ENCODE assay signal across 13 cellular contexts in the genomic region with DNA sequence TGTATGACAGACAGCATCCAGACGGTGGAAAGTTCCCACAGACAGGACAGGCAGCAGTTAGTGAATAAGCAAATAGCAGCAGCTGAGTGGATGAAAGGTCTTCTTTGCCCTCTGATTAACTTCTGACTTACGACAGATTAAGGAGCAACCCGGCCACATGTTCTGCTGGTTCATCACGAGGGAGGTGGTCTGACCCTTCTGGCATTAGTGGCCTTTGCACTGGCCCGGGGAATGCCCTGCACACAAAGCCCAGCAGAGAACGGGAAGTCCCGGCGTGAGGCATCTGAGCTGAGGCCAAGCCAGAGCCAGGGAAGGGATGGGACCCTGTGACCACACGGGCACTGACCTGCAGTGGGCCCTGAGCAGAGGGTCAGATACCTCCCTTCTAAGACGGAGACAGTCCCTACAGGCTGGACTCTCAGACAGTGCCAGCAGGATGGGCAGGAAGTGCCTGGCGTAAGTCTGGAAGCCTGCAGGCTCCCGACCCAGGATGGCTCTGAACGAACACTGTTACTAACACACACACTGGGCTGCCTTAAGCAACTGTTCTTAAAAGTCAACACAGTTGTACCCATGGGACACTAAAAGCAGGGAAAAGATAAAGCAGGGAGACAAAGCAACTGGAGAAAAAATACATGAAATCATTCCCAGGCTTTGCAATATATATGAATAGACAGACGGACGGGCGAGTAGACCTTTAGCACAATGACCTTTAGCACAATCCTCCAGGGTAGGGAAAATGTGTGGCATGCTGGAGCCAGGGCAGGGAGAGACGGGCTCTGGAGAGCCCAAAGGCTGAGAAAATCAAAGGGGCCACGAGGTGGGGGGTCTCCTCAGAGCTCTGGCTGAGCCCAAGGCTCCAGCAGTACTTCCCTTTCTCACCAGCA. TPM values are rescaled to one million over a fixed set of nuclear protein-coding genes. Genes with fewer than 3 reads are reported as not detected.
DNase-seq lines count a peak whose midpoint lies in the region; ATAC-seq and TF ChIP-seq lines count a peak whose summit lies in the region.
"Had no signal": no experiment of that assay in that cellular context is flagged by ENCODE, and none has a peak within 500 bp of the region (broad histone marks: within the 10 kb centered on the region; RNA-seq: fewer than 3 reads in every experiment).

No MANE protein-coding gene starts in this region.

- H4K20me1 ChIP-seq in osteoblast (ENCODE audit: insufficient read depth, low read length), result peaks cover 18% of the 10 kb centered on the region

- peaks cover 55% of the 10 kb centered on the region for H3K36me3 Mint-ChIP-seq in CD4-positive, alpha-beta T cell (ENCODE audit: low read depth)
- peaks cover 80% of the 10 kb centered on the region for H3K36me3 Mint-ChIP-seq in activated CD8-positive, alpha-beta T cell treated with anti-CD3 and anti-CD28 coated beads, Interleukin-2, amount 10 ng/mL, durations not matched to agents 7 days and 5 days (ENCODE audit: low read depth)

- peaks cover 16% of the 10 kb centered on the region for H3K4me1 ChIP-seq in osteoblast (ENCODE audit: insufficient read depth, low read length)

- DNase-seq in CD4-positive, alpha-beta T cell, result no peak
- DNase-seq in activated CD8-positive, alpha-beta T cell treated with anti-CD3 and anti-CD28 coated beads, Interleukin-2, amount 10 ng/mL, durations not matched to agents 7 days and 5 days, result no peak
- peak; percentile 93 for DNase-seq in foreskin melanocyte
- peak; percentile 84 for DNase-seq in osteoblast (ENCODE audit: insufficient read length, low spot score, missing footprints)
- no peak for DNase-seq in NCI-H748 (lab: John Stamatoyannopoulos, UW; ENCODE audit: unreplicated experiment)
- DNase-seq in activated CD8-positive, alpha-beta memory T cell treated with anti-CD3 and anti-CD28 coated beads, Interleukin-2, amount 50 U/mL, for 48 hours, result no peak
- DNase-seq: activated B cell treated with CpG ODN at 0.5 μM for 24 hours, lower lobe of right lung, MM.1S, NCI-H446 had no signal

- no peaks in the 10 kb centered on the region for H3K9me3 ChIP-seq in CD4-positive, alpha-beta T cell (ENCODE audit: control insufficient read depth, low read length)
- H3K9me3 ChIP-seq in osteoblast (ENCODE audit: low read depth, low read length), result no peaks in the 10 kb centered on the region
- H3K9me3 ChIP-seq: lower lobe of right lung had no signal

- no peak overlapping the region for H3K4me3 ChIP-seq in osteoblast (ENCODE audit: insufficient read depth, low read length)
- H3K4me3 ChIP-seq: lower lobe of right lung had no signal

- POLR2A ChIA-PET in CD4-positive, alpha-beta T cell (lab: Charles Lee), result interaction anchor here (0.9 to 1.1 kb wide), 2 partner anchors 102 to 103 kb away, joined by 3 read pairs; a partner anchor contains a TSS
- POLR2A ChIA-PET in activated CD8-positive, alpha-beta T cell treated with anti-CD3 and anti-CD28 coated beads, Interleukin-2, amount 10 ng/mL, durations not matched to agents 7 days and 5 days (lab: Charles Lee), result interaction anchor here (0.5 to 1.6 kb wide), 2 partner anchors 103 kb away, joined by 3 to 5 read pairs; a partner anchor contains a TSS

- intact Hi-C loops in CD4-positive, alpha-beta T cell (cut with DNase I, micrococcal nuclease), result no loop called here

- H3K79me2 ChIP-seq in osteoblast (ENCODE audit: insufficient read depth, low read length), result peaks cover 66% of the 10 kb centered on the region

- TF ChIP-seq CTCF in CD4-positive, alpha-beta T cell (IDR thresholded peaks at IDR 0.05), result no peak
- no peak for TF ChIP-seq CTCF in osteoblast (IDR thresholded peaks at IDR 0.05; ENCODE audit: extremely low read depth, low read depth, low read length)

- ATAC-seq in CD4-positive, alpha-beta T cell (ENCODE audit: poor library complexity), result no peak
- no peak for ATAC-seq in activated CD8-positive, alpha-beta T cell treated with anti-CD3 and anti-CD28 coated beads, Interleukin-2, amount 10 ng/mL, durations not matched to agents 7 days and 5 days
- no peak for ATAC-seq in SK-N-SH treated with all-trans-retinoic acid at 6 μM for 48 hours
- ATAC-seq in HG03045 (IDR thresholded peaks at IDR 0.05; ENCODE audit: unreplicated experiment), result no peak
- ATAC-seq: HCT116, lower lobe of right lung had no signal

- H2AFZ ChIP-seq in osteoblast (ENCODE audit: low read length), result peak overlapping the region; percentile 40

- H3K36me3 ChIP-seq in osteoblast (ENCODE audit: insufficient read depth, low read length), result peaks cover 31% of the 10 kb centered on the region

- CTCF ChIA-PET in CD4-positive, alpha-beta T cell (lab: Charles Lee), result no interaction called here
- CTCF ChIA-PET in activated CD8-positive, alpha-beta T cell treated with anti-CD3 and anti-CD28 coated beads, Interleukin-2, amount 10 ng/mL, durations not matched to agents 7 days and 5 days (lab: Charles Lee), result interaction anchor here (6.7 to 9.9 kb wide), 2 partner anchors 8 to 16 kb away, joined by 62 to 199 read pairs; a partner anchor contains a TSS

- H3K27ac ChIP-seq in CD4-positive, alpha-beta T cell (ENCODE audit: low read depth, low read length), result no peak overlapping the region
- peak overlapping the region; percentile 74 for H3K27ac ChIP-seq in osteoblast (ENCODE audit: low read depth, low read length)
- H3K27ac ChIP-seq: lower lobe of right lung had no signal

- H3K4me1 Mint-ChIP-seq in CD4-positive, alpha-beta T cell (ENCODE audit: low read depth), result peaks cover 62% of the 10 kb centered on the region
- peaks cover 88% of the 10 kb centered on the region for H3K4me1 Mint-ChIP-seq in activated CD8-positive, alpha-beta T cell treated with anti-CD3 and anti-CD28 coated beads, Interleukin-2, amount 10 ng/mL, durations not matched to agents 7 days and 5 days (ENCODE audit: low read depth)

- no peaks in the 10 kb centered on the region for H3K9me3 Mint-ChIP-seq in CD4-positive, alpha-beta T cell
- no peaks in the 10 kb centered on the region for H3K9me3 Mint-ChIP-seq in activated CD8-positive, alpha-beta T cell treated with anti-CD3 and anti-CD28 coated beads, Interleukin-2, amount 10 ng/mL, durations not matched to agents 7 days and 5 days (ENCODE audit: insufficient read depth)
- H3K9me3 Mint-ChIP-seq: activated B cell treated with CpG ODN at 0.5 μM for 24 hours had no signal

- H3K27me3 ChIP-seq in CD4-positive, alpha-beta T cell (ENCODE audit: control insufficient read depth, insufficient read depth, low read length), result no peaks in the 10 kb centered on the region
- H3K27me3 ChIP-seq in osteoblast (ENCODE audit: insufficient read depth, low read length), result no peaks in the 10 kb centered on the region

- H3K4me2 ChIP-seq in osteoblast (ENCODE audit: insufficient read depth, low read length), result peak overlapping the region; percentile 64

- H3K27ac Mint-ChIP-seq in CD4-positive, alpha-beta T cell, result peak overlapping the region; percentile 89
- H3K27ac Mint-ChIP-seq in activated CD8-positive, alpha-beta T cell treated with anti-CD3 and anti-CD28 coated beads, Interleukin-2, amount 10 ng/mL, durations not matched to agents 7 days and 5 days, result peak overlapping the region; percentile 46
- H3K27ac Mint-ChIP-seq: activated B cell treated with CpG ODN at 0.5 μM for 24 hours had no signal

- H3K4me3 Mint-ChIP-seq in CD4-positive, alpha-beta T cell, result peak overlapping the region; percentile 25
- H3K4me3 Mint-ChIP-seq in activated CD8-positive, alpha-beta T cell treated with anti-CD3 and anti-CD28 coated beads, Interleukin-2, amount 10 ng/mL, durations not matched to agents 7 days and 5 days, result no peak overlapping the region
- H3K4me3 Mint-ChIP-seq: activated B cell treated with CpG ODN at 0.5 μM for 24 hours had no signal

- no peaks in the 10 kb centered on the region for H3K27me3 Mint-ChIP-seq in CD4-positive, alpha-beta T cell
- no peaks in the 10 kb centered on the region for H3K27me3 Mint-ChIP-seq in activated CD8-positive, alpha-beta T cell treated with anti-CD3 and anti-CD28 coated beads, Interleukin-2, amount 10 ng/mL, durations not matched to agents 7 days and 5 days (ENCODE audit: low read depth)
- H3K27me3 Mint-ChIP-seq: activated B cell treated with CpG ODN at 0.5 μM for 24 hours had no signal

TF ChIP-seq in SK-N-SH treated with all-trans-retinoic acid at 6 μM for 48 hours, 23 proteins besides CTCF, POLR2A, EP300 and RAD21 (continues in another document):
- TF ChIP-seq ZNF70 (CRISPR knock-in tag; IDR thresholded peaks at IDR 0.05) (no peak), ZNF565 (CRISPR knock-in tag; conservative IDR thresholded peaks at IDR 0.05; ENCODE audit: low read depth) (no peak), PPARA (CRISPR knock-in tag; IDR thresholded peaks at IDR 0.05; ENCODE audit: borderline replicate concordance) (no peak), TCF4 (CRISPR knock-in tag; IDR thresholded peaks at IDR 0.05; ENCODE audit: borderline replicate concordance) (no peak), ZNF8 (CRISPR knock-in tag; IDR thresholded peaks at IDR 0.05) (no peak), RARB (CRISPR knock-in tag; IDR thresholded peaks at IDR 0.05) (no peak), OSR1 (CRISPR knock-in tag; IDR thresholded peaks at IDR 0.05) (no peak), CSDC2 (CRISPR knock-in tag; IDR thresholded peaks at IDR 0.05) (no peak), ARNTL (CRISPR knock-in tag; IDR thresholded peaks at IDR 0.05; ENCODE audit: borderline replicate concordance, low read depth) (no peak), ISL1 (CRISPR knock-in tag; IDR thresholded peaks at IDR 0.05) (no peak)
- TF ChIP-seq, protein P1, sequence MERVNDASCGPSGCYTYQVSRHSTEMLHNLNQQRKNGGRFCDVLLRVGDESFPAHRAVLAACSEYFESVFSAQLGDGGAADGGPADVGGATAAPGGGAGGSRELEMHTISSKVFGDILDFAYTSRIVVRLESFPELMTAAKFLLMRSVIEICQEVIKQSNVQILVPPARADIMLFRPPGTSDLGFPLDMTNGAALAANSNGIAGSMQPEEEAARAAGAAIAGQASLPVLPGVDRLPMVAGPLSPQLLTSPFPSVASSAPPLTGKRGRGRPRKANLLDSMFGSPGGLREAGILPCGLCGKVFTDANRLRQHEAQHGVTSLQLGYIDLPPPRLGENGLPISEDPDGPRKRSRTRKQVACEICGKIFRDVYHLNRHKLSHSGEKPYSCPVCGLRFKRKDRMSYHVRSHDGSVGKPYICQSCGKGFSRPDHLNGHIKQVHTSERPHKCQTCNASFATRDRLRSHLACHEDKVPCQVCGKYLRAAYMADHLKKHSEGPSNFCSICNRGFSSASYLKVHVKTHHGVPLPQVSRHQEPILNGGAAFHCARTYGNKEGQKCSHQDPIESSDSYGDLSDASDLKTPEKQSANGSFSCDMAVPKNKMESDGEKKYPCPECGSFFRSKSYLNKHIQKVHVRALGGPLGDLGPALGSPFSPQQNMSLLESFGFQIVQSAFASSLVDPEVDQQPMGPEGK (CRISPR knock-in tag; IDR thresholded peaks at IDR 0.05; ENCODE audit: borderline replicate concordance), result no peak

RNA-seq across cellular contexts. Expression of a gene that starts 6.3 kb away (rescaled TPM):
- total RNA-seq in CD4-positive, alpha-beta T cell, result 1 to 10 TPM; 7.7 TPM
- 10 to 100 TPM; 38.7 to 41.0 TPM for total RNA-seq in activated CD8-positive, alpha-beta T cell treated with anti-CD3 and anti-CD28 coated beads, Interleukin-2, amount 10 ng/mL, durations not matched to agents 7 days and 5 days
- total RNA-seq in osteoblast, result 48.5 and 52.7 TPM in 2 replicates

RNA-seq across cellular contexts. Expression of a gene that starts 43.5 kb away (rescaled TPM):
- 10 to 100 TPM; 37.5 to 41.0 TPM for total RNA-seq in CD4-positive, alpha-beta T cell
- 10 to 100 TPM; 46.0 to 47.7 TPM for total RNA-seq in activated CD8-positive, alpha-beta T cell treated with anti-CD3 and anti-CD28 coated beads, Interleukin-2, amount 10 ng/mL, durations not matched to agents 7 days and 5 days
- 86.9 and 106 TPM in 2 replicates for total RNA-seq in osteoblast

Comparison
In these comparisons a context has a peak if more than half of its experiments do, and no peak if none do; other contexts are left out.
1. DNase-seq: peak in foreskin melanocyte (single experiment) and osteoblast (single experiment); none in CD4-positive, alpha-beta T cell (0 of 10), activated CD8-positive, alpha-beta T cell treated with anti-CD3 and anti-CD28 coated beads, Interleukin-2, amount 10 ng/mL, durations not matched to agents 7 days and 5 days (single experiment), NCI-H748 (single experiment) and activated CD8-positive, alpha-beta memory T cell treated with anti-CD3 and anti-CD28 coated beads, Interleukin-2, amount 50 U/mL, for 48 hours (single experiment).